ENCODE assay signal across 25 cellular contexts in genomic region chr9:112242147-112242804, GRCh38.
"Had no signal": no experiment of that assay in that cellular context is flagged by ENCODE, and none has a peak within 500 bp of the region (broad histone marks: within the 10 kb centered on the region; RNA-seq: fewer than 3 reads in every experiment).

No MANE protein-coding gene starts in this region.

- H3K27ac ChIP-seq: brain microvascular endothelial cell, RWPE1, SJCRH30, VCaP had no signal

- H3K9ac ChIP-seq: SK-N-SH had no signal

- H3K9me3 Mint-ChIP-seq: activated CD4-positive, alpha-beta memory T cell treated with anti-CD3 and anti-CD28 coated beads, Interleukin-2, amount 10 ng/mL, durations not matched to agents 7 days and 5 days; activated naive CD4-positive, alpha-beta T cell treated with anti-CD3 and anti-CD28 coated beads for 36 hours; activated T-helper 17 cell treated with anti-CD3 and anti-CD28 coated beads, Interleukin-2, amount 50 U/mL, for 72 hours had no signal

- H3K9me2 ChIP-seq: SK-N-SH had no signal

- ATAC-seq: activated CD4-positive, alpha-beta T cell treated with anti-CD3 and anti-CD28 coated beads for 36 hours; activated T-helper 17 cell treated with anti-CD3 and anti-CD28 coated beads, Interleukin-2, amount 50 U/mL, for 72 hours; Panc1 had no signal

- H3K9me3 ChIP-seq: SJCRH30, SK-N-SH had no signal

- H3K27me3 ChIP-seq: brain microvascular endothelial cell, SJCRH30 had no signal

- H3K4me3 Mint-ChIP-seq: activated CD4-positive, alpha-beta memory T cell treated with anti-CD3 and anti-CD28 coated beads, Interleukin-2, amount 10 ng/mL, durations not matched to agents 7 days and 5 days; activated CD4-positive, alpha-beta T cell treated with anti-CD3 and anti-CD28 coated beads for 36 hours; activated naive CD4-positive, alpha-beta T cell treated with anti-CD3 and anti-CD28 coated beads for 36 hours; activated naive CD8-positive, alpha-beta T cell; activated T-helper 17 cell treated with anti-CD3 and anti-CD28 coated beads, Interleukin-2, amount 50 U/mL, for 72 hours had no signal

- H3K27me3 Mint-ChIP-seq: activated CD4-positive, alpha-beta memory T cell treated with anti-CD3 and anti-CD28 coated beads, Interleukin-2, amount 10 ng/mL, durations not matched to agents 7 days and 5 days; activated CD4-positive, alpha-beta T cell treated with anti-CD3 and anti-CD28 coated beads for 36 hours; activated naive CD8-positive, alpha-beta T cell; activated T-helper 17 cell treated with anti-CD3 and anti-CD28 coated beads, Interleukin-2, amount 50 U/mL, for 72 hours had no signal

- DNase-seq: activated CD4-positive, alpha-beta memory T cell treated with anti-CD3 and anti-CD28 coated beads, Interleukin-2, amount 10 ng/mL, durations not matched to agents 7 days and 5 days; activated CD4-positive, alpha-beta T cell treated with anti-CD3 and anti-CD28 coated beads for 36 hours; activated CD4-positive, alpha-beta T cell treated with anti-CD3 and anti-CD28 coated beads, Interleukin-2, amount 50 U/mL, for 1 hour; activated gamma-delta T cell; activated naive CD4-positive, alpha-beta T cell treated with anti-CD3 and anti-CD28 coated beads for 36 hours; activated T-cell treated with anti-CD3 and anti-CD28 coated beads for 4 hours; activated T-cell treated with anti-CD3 and anti-CD28 coated beads, Interleukin-2, amount 50 U/mL, for 48 hours; cerebellar nuclear complex; Kasumi-1; NCI-H1092; NCI-H1694; NCI-H2029; NCI-H446 treated with DMSO at 0.1 percent for 48 hours; NCI-H524 treated with DMSO at 0.1 percent for 48 hours; NCI-H774; Right ventricle myocardium superior; SJCRH30; SK-N-SH; T-helper 1 cell had no signal

- H3K36me3 ChIP-seq: brain microvascular endothelial cell had no signal

- H3K27ac Mint-ChIP-seq: activated CD4-positive, alpha-beta memory T cell treated with anti-CD3 and anti-CD28 coated beads, Interleukin-2, amount 10 ng/mL, durations not matched to agents 7 days and 5 days; activated CD4-positive, alpha-beta T cell treated with anti-CD3 and anti-CD28 coated beads for 36 hours; activated naive CD4-positive, alpha-beta T cell treated with anti-CD3 and anti-CD28 coated beads for 36 hours; activated naive CD8-positive, alpha-beta T cell; activated T-helper 17 cell treated with anti-CD3 and anti-CD28 coated beads, Interleukin-2, amount 50 U/mL, for 72 hours had no signal

- H3K4me2 ChIP-seq: SK-N-SH had no signal

- H3K4me3 ChIP-seq: SJCRH30 had no signal
